Comparison of ENCODE assay signal across 1 cellular context in genomic region chr5:135154197-135154596, GRCh38.
TF ChIP-seq lines count a peak whose summit lies in the region.

No MANE protein-coding gene starts in this region.

TF ChIP-seq in HepG2, 621 proteins besides CTCF, POLR2A, EP300 and RAD21 (continued from another document and continues in another):
- TF ChIP-seq ZNF318 (CRISPR knock-in tag; IDR thresholded peaks at IDR 0.05) (no peak), ZNF746 (CRISPR knock-in tag; IDR thresholded peaks at IDR 0.05) (no peak; the same call in 1 of the 2 replicates), ZNF17 (CRISPR knock-in tag; IDR thresholded peaks at IDR 0.05) (no peak), SAP130 (CRISPR knock-in tag; IDR thresholded peaks at IDR 0.05; ENCODE audit: low read depth) (peak; percentile 60; the same call in 1 of the 2 replicates), ZNF572 (CRISPR knock-in tag; IDR thresholded peaks at IDR 0.05) (no peak), CHCHD3 (CRISPR knock-in tag; IDR thresholded peaks at IDR 0.05) (no peak), ZNF260 (CRISPR knock-in tag; IDR thresholded peaks at IDR 0.05; ENCODE audit: borderline replicate concordance, low read depth) (no peak), ZNF878 (CRISPR knock-in tag; IDR thresholded peaks at IDR 0.05) (no peak), CCDC6 (CRISPR knock-in tag; IDR thresholded peaks at IDR 0.05) (no peak), TAF15 (IDR thresholded peaks at IDR 0.05; ENCODE audit: low read depth, low read length, poor library complexity, severe bottlenecking) (no peak), HNF1B (CRISPR knock-in tag; IDR thresholded peaks at IDR 0.05) (no peak), ZHX1 (CRISPR knock-in tag; IDR thresholded peaks at IDR 0.05; ENCODE audit: low read depth) (0 out of 2 replicates have a peak, but pooled peaks have one; percentile 43), RFX5 (IDR thresholded peaks at IDR 0.05; ENCODE audit: low read depth, low read length) (no peak), HNF4A (CRISPR knock-in tag; IDR thresholded peaks at IDR 0.05) (peak; percentile 51; the same call in 1 of the 2 replicates), ZNF672 (CRISPR knock-in tag; IDR thresholded peaks at IDR 0.05) (no peak), TEAD3 (CRISPR knock-in tag; optimal IDR thresholded peaks at IDR 0.05; ENCODE audit: borderline replicate concordance) (peak; percentile 39), RBAK (CRISPR knock-in tag; IDR thresholded peaks at IDR 0.05) (peak; percentile 59; the same call in 1 of the 2 replicates), PTBP1 (IDR thresholded peaks at IDR 0.05; ENCODE audit: low read depth, low read length, poor library complexity, severe bottlenecking) (no peak), ZBTB20 (CRISPR knock-in tag; IDR thresholded peaks at IDR 0.05; ENCODE audit: borderline replicate concordance, low read depth) (no peak), FUBP1 (CRISPR knock-in tag; IDR thresholded peaks at IDR 0.05; ENCODE audit: borderline replicate concordance) (no peak), ZBTB4 (CRISPR knock-in tag; IDR thresholded peaks at IDR 0.05; ENCODE audit: borderline replicate concordance) (peak; percentile 68; the same call in 1 of the 2 replicates), POLR2AphosphoS2 (IDR thresholded peaks at IDR 0.05; ENCODE audit: low read depth, low read length) (no peak), ZNF12 (CRISPR knock-in tag; IDR thresholded peaks at IDR 0.05) (peak; percentile 86; the same call in 1 of the 2 replicates), GATAD2A (CRISPR knock-in tag; IDR thresholded peaks at IDR 0.05) (peak; percentile 83), SUZ12 (IDR thresholded peaks at IDR 0.05; ENCODE audit: low read depth, low read length) (no peak), NCOA2 (CRISPR knock-in tag; IDR thresholded peaks at IDR 0.05) (0 out of 2 replicates have a peak, but pooled peaks have one; percentile 12), ZBTB37 (CRISPR knock-in tag; IDR thresholded peaks at IDR 0.05) (no peak), HMG20A (CRISPR knock-in tag; IDR thresholded peaks at IDR 0.05; ENCODE audit: borderline replicate concordance) (peak; percentile 69; the same call in 1 of the 2 replicates), ZNF563 (CRISPR knock-in tag; IDR thresholded peaks at IDR 0.05) (no peak), ISX (CRISPR knock-in tag; conservative IDR thresholded peaks at IDR 0.05) (no peak), KLF16 (CRISPR knock-in tag; IDR thresholded peaks at IDR 0.05) (peak in 1 of 2 experiments; percentile 49; a peak in 1 of 4 replicates), PRDM4 (CRISPR knock-in tag; IDR thresholded peaks at IDR 0.05; ENCODE audit: borderline replicate concordance) (no peak), THAP11 (CRISPR knock-in tag; IDR thresholded peaks at IDR 0.05) (peak; percentile 43; the same call in 1 of the 2 replicates), CEBPG (CRISPR knock-in tag; IDR thresholded peaks at IDR 0.05) (peak; percentile 89)
